Comparison of ENCODE assay signal across 18 cellular contexts in the genomic region with DNA sequence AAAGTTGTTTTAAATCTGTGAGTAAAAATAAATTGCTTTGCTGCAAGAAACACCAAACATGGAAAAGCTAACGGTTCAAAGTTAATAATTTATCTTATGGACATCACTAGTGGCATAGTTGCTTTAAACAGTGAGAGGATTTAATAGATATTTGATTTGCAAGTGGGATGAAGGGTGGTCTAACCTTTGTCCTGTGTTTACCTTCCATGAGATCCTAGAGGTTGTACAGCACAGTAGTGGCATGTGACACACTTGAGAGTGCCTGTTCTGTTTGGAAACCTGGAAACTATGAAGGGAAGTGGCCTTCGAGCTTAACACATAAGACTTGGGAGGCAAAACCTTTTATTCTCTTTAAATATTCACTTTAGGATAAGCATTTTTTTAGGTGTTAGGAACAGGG. TPM values are rescaled to one million over a fixed set of nuclear protein-coding genes. Genes with fewer than 3 reads are reported as not detected.
A peak's percentile ranks its signal among the peaks of the same experiment; 100 is the strongest.
DNase-seq lines count a peak whose midpoint lies in the region; ATAC-seq and TF ChIP-seq lines count a peak whose summit lies in the region.
"Had no signal": no experiment of that assay in that cellular context is flagged by ENCODE, and none has a peak within 500 bp of the region (broad histone marks: within the 10 kb centered on the region; RNA-seq: fewer than 3 reads in every experiment).

No MANE protein-coding gene starts in this region.

- H2AFZ ChIP-seq in PC-9 = no peak overlapping the region
- H2AFZ ChIP-seq: GM23248 had no signal

- H3K9me3 ChIP-seq in PC-9 (ENCODE audit: insufficient read depth, low read depth) = no peaks in the 10 kb centered on the region
- H3K9me3 ChIP-seq in esophagus muscularis mucosa = no peaks in the 10 kb centered on the region
- no peaks in the 10 kb centered on the region for H3K9me3 ChIP-seq in right lobe of liver
- H3K9me3 ChIP-seq in upper lobe of right lung = no peaks in the 10 kb centered on the region
- no peaks in the 10 kb centered on the region for H3K9me3 ChIP-seq in ascending aorta

- H3K36me3 ChIP-seq in PC-9 (ENCODE audit: low read depth) (peaks cover 83% of the 10 kb centered on the region), esophagus muscularis mucosa (no peaks in the 10 kb centered on the region), right lobe of liver (no peaks in the 10 kb centered on the region), upper lobe of right lung (no peaks in the 10 kb centered on the region), ascending aorta (no peaks in the 10 kb centered on the region)

- TF ChIP-seq POLR2A in esophagus muscularis mucosa (IDR thresholded peaks at IDR 0.05; ENCODE audit: low read depth) (no peak), right lobe of liver (IDR thresholded peaks at IDR 0.05) (no peak)

- no peak for TF ChIP-seq EP300 in esophagus muscularis mucosa (IDR thresholded peaks at IDR 0.05)

- peaks cover 63% of the 10 kb centered on the region for H4K20me1 ChIP-seq in PC-9 (ENCODE audit: insufficient read depth)

- WGBS in esophagus muscularis mucosa = 44% methylated on average over 2 of the region's 2 CpGs
- 16% methylated on average over 2 of the region's 2 CpGs for WGBS in right lobe of liver (ENCODE audit: insufficient coverage, low coverage, low lambda C conversion rate, missing lambda C conversion rate)

- no peak overlapping the region for H3K4me2 ChIP-seq in PC-9

- H3K4me1 ChIP-seq in PC-9 (replicated peaks; ENCODE audit: insufficient read depth) (peaks cover 37% of the 10 kb centered on the region), esophagus muscularis mucosa (peaks cover 20 to 90% (median 85%) of the 10 kb centered on the region in 4 donors), right lobe of liver (peaks cover 0 to 59% (median 21%) of the 10 kb centered on the region in 4 donors), upper lobe of right lung (peaks cover 14% of the 10 kb centered on the region), ascending aorta (peaks cover 6 to 20% of the 10 kb centered on the region in 2 donors)

- DNase-seq in PC-9 (no peak), esophagus muscularis mucosa (ENCODE audit: extremely low spot score) (peak; percentile 34), right lobe of liver (no peak), upper lobe of right lung (no peak), ascending aorta (ENCODE audit: low spot score in 2 of 2) (no peak), NCI-H2227 (lab: John Stamatoyannopoulos, UW; ENCODE audit: unreplicated experiment) (no peak)
- DNase-seq: CD4-positive, alpha-beta T cell; DMS79 treated with DMSO at 0.1 percent for 48 hours; MV-4-11; NCI-H1417; NCI-H187 treated with DMSO at 0.1 percent for 48 hours; SIG-M5 had no signal

- CTCF ChIA-PET in PC-9 (lab: Charles Lee) = no interaction called here

- TF ChIP-seq CTCF in PC-9 (conservative IDR thresholded peaks at IDR 0.05) (no peak), esophagus muscularis mucosa (IDR thresholded peaks at IDR 0.05) (no peak), right lobe of liver (IDR thresholded peaks at IDR 0.05) (no peak), upper lobe of right lung (IDR thresholded peaks at IDR 0.05) (no peak), ascending aorta (IDR thresholded peaks at IDR 0.05) (no peak)

- POLR2A ChIA-PET in PC-9 (lab: Charles Lee; ENCODE audit: unreplicated experiment) = no interaction called here

- H3K9me2 ChIP-seq in PC-9 (ENCODE audit: insufficient read depth) = no peaks in the 10 kb centered on the region; the same call in 1 of the 2 replicates

- peaks cover 97% of the 10 kb centered on the region for H3K79me2 ChIP-seq in PC-9 (ENCODE audit: low read depth)

- peaks cover 81% of the 10 kb centered on the region for H3F3A ChIP-seq in PC-9 (ENCODE audit: insufficient read depth, low read depth)

- BruUV-seq in PC-9 (replicated peaks; lab: Mats Ljungman, UMichigan) = no TSS peak

- peak overlapping the region; percentile 18; the same call in 1 of the 2 replicates for H3K27ac ChIP-seq in PC-9
- peak overlapping the region; percentile 72 to 99 (median 78) for H3K27ac ChIP-seq in esophagus muscularis mucosa (replicated peaks in 1 of 4)
- H3K27ac ChIP-seq in right lobe of liver = peak overlapping the region; percentile 36 to 89 (median 87)
- no peak overlapping the region for H3K27ac ChIP-seq in upper lobe of right lung
- H3K27ac ChIP-seq in ascending aorta = no peak overlapping the region
- H3K27ac ChIP-seq: GM23248, HL-60 had no signal

- H3K4me3 ChIP-seq in PC-9 = no peak overlapping the region
- no peak overlapping the region for H3K4me3 ChIP-seq in esophagus muscularis mucosa
- H3K4me3 ChIP-seq in right lobe of liver = no peak overlapping the region
- H3K4me3 ChIP-seq in upper lobe of right lung = no peak overlapping the region
- no peak overlapping the region for H3K4me3 ChIP-seq in ascending aorta
- H3K4me3 ChIP-seq: GM23248, K562 had no signal

- H3K27me3 ChIP-seq in PC-9 (ENCODE audit: insufficient read depth, low read depth) = no peaks in the 10 kb centered on the region
- H3K27me3 ChIP-seq in esophagus muscularis mucosa = no peaks in the 10 kb centered on the region
- no peaks in the 10 kb centered on the region for H3K27me3 ChIP-seq in right lobe of liver
- no peaks in the 10 kb centered on the region for H3K27me3 ChIP-seq in upper lobe of right lung
- H3K27me3 ChIP-seq in ascending aorta = no peaks in the 10 kb centered on the region

- ATAC-seq in right lobe of liver (peak; percentile 44 to 73 (median 59)), upper lobe of right lung (peak; percentile 31), GM21526 (IDR thresholded peaks at IDR 0.05; ENCODE audit: low FRiP score, unreplicated experiment) (no peak)
- ATAC-seq: HCT116, K562 had no signal

- intact Hi-C loops in PC-9 (cut with micrococcal nuclease; ENCODE audit: unreplicated experiment) = no loop called here
- intact Hi-C loops in esophagus muscularis mucosa (cut with DNase I) = no loop called here
- intact Hi-C loops in right lobe of liver (cut with DNase I) = no loop called here
- intact Hi-C loops in upper lobe of right lung (cut with DNase I) = no loop called here
- intact Hi-C loops in ascending aorta (cut with DNase I) = no loop called here

RNA-seq across cellular contexts. Expression of a gene that starts 16.0 kb away (rescaled TPM):
- total RNA-seq in PC-9 (2021) (324 and 342 TPM in 2 replicates), esophagus muscularis mucosa (100 to 1,000 TPM in 2 of 4 donors, 10 to 100 TPM in 2; 79.3 to 125 (median 110) TPM), right lobe of liver (100 to 1,000 TPM in 1 of 6 experiments, 10 to 100 TPM in 5; 59.3 to 127 (median 93.7) TPM), upper lobe of right lung (78.3 TPM), ascending aorta (33.8 TPM)
- total RNA-seq: B cell; CD4-positive, alpha-beta T cell had no signal

Comparison
In these comparisons a context has a peak if more than half of its experiments do, and no peak if none do; other contexts are left out.
1. H3K27ac ChIP-seq: peak in PC-9 (single experiment), esophagus muscularis mucosa (4 of 4) and right lobe of liver (3 of 3); none in upper lobe of right lung (single experiment) and ascending aorta (0 of 2).